ENCODE assay signal across 10 cellular contexts in genomic region chr9:135468866-135469521, GRCh38. TPM values are rescaled to one million over a fixed set of nuclear protein-coding genes. Genes with fewer than 3 reads are reported as not detected.
DNase-seq lines count a peak whose midpoint lies in the region; ATAC-seq and TF ChIP-seq lines count a peak whose summit lies in the region.
"Had no signal": no experiment of that assay in that cellular context is flagged by ENCODE, and none has a peak within 500 bp of the region (broad histone marks: within the 10 kb centered on the region; RNA-seq: fewer than 3 reads in every experiment).

No MANE protein-coding gene starts in this region.

- H3K4me3 ChIP-seq in fibroblast of villous mesenchyme (ENCODE audit: low read depth, low read length) (peak overlapping the region; percentile 47), MM.1S (ENCODE audit: low read length) (no peak overlapping the region)

- H3K4me3 Mint-ChIP-seq in activated CD4-positive, alpha-beta memory T cell treated with anti-CD3 and anti-CD28 coated beads for 36 hours = peak overlapping the region; percentile 47
- peak overlapping the region; percentile 61 for H3K4me3 Mint-ChIP-seq in stimulated activated effector memory CD8-positive, alpha-beta T cell treated with anti-CD3 and anti-CD28 coated beads, Interleukin-12 subunit alpha, Interleukin-12 subunit beta, amount 100 ng/mL, for 72 hours
- H3K4me3 Mint-ChIP-seq in stimulated activated naive B cell treated with anti-CD40 and anti-IgM and Interleukin-4, amounts not matched to agents 10 μg/mL and 1 μg/mL and 100 μg/mL, for 72 hours = no peak overlapping the region

- peaks cover 22% of the 10 kb centered on the region for H3K4me1 Mint-ChIP-seq in activated CD4-positive, alpha-beta memory T cell treated with anti-CD3 and anti-CD28 coated beads for 36 hours (ENCODE audit: low read depth)
- peaks cover 24% of the 10 kb centered on the region for H3K4me1 Mint-ChIP-seq in stimulated activated effector memory CD8-positive, alpha-beta T cell treated with anti-CD3 and anti-CD28 coated beads, Interleukin-12 subunit alpha, Interleukin-12 subunit beta, amount 100 ng/mL, for 72 hours
- peaks cover 0 to 3% of the 10 kb centered on the region in 2 donors for H3K4me1 Mint-ChIP-seq in stimulated activated naive B cell treated with anti-CD40 and anti-IgM and Interleukin-4, amounts not matched to agents 10 μg/mL and 1 μg/mL and 100 μg/mL, for 72 hours

- no peak overlapping the region for H3K27ac Mint-ChIP-seq in activated CD4-positive, alpha-beta memory T cell treated with anti-CD3 and anti-CD28 coated beads for 36 hours
- no peak overlapping the region for H3K27ac Mint-ChIP-seq in stimulated activated effector memory CD8-positive, alpha-beta T cell treated with anti-CD3 and anti-CD28 coated beads, Interleukin-12 subunit alpha, Interleukin-12 subunit beta, amount 100 ng/mL, for 72 hours
- H3K27ac Mint-ChIP-seq in stimulated activated naive B cell treated with anti-CD40 and anti-IgM and Interleukin-4, amounts not matched to agents 10 μg/mL and 1 μg/mL and 100 μg/mL, for 72 hours = no peak overlapping the region

- intact Hi-C loops in activated CD4-positive, alpha-beta memory T cell treated with anti-CD3 and anti-CD28 coated beads for 36 hours (cut with micrococcal nuclease) = loop anchor here (1.0 to 5.0 kb wide), 2 partner anchors 30 to 1302 kb away; a partner anchor contains a TSS

- H3K36me3 Mint-ChIP-seq in activated CD4-positive, alpha-beta memory T cell treated with anti-CD3 and anti-CD28 coated beads for 36 hours = no peaks in the 10 kb centered on the region
- H3K36me3 Mint-ChIP-seq in stimulated activated effector memory CD8-positive, alpha-beta T cell treated with anti-CD3 and anti-CD28 coated beads, Interleukin-12 subunit alpha, Interleukin-12 subunit beta, amount 100 ng/mL, for 72 hours = no peaks in the 10 kb centered on the region
- no peaks in the 10 kb centered on the region for H3K36me3 Mint-ChIP-seq in stimulated activated naive B cell treated with anti-CD40 and anti-IgM and Interleukin-4, amounts not matched to agents 10 μg/mL and 1 μg/mL and 100 μg/mL, for 72 hours

- peaks cover 94% of the 10 kb centered on the region for H3K27me3 ChIP-seq in MM.1S (replicated peaks; ENCODE audit: insufficient read depth, low read length)

- TF ChIP-seq CTCF in fibroblast of villous mesenchyme (IDR thresholded peaks at IDR 0.05; ENCODE audit: insufficient read depth, low read depth, low read length) (no peak), MM.1S (IDR thresholded peaks at IDR 0.05; ENCODE audit: low read length) (no peak)

- no peak overlapping the region for H3K4me2 ChIP-seq in MM.1S (ENCODE audit: low read depth, low read length)

- H3K9me3 Mint-ChIP-seq in activated CD4-positive, alpha-beta memory T cell treated with anti-CD3 and anti-CD28 coated beads for 36 hours = no peaks in the 10 kb centered on the region
- H3K9me3 Mint-ChIP-seq in stimulated activated effector memory CD8-positive, alpha-beta T cell treated with anti-CD3 and anti-CD28 coated beads, Interleukin-12 subunit alpha, Interleukin-12 subunit beta, amount 100 ng/mL, for 72 hours = no peaks in the 10 kb centered on the region
- H3K9me3 Mint-ChIP-seq in stimulated activated naive B cell treated with anti-CD40 and anti-IgM and Interleukin-4, amounts not matched to agents 10 μg/mL and 1 μg/mL and 100 μg/mL, for 72 hours = no peaks in the 10 kb centered on the region

- no peak overlapping the region for H3K9ac ChIP-seq in MM.1S (ENCODE audit: low read length)

- CTCF ChIA-PET in activated CD4-positive, alpha-beta memory T cell treated with anti-CD3 and anti-CD28 coated beads for 36 hours (lab: Charles Lee) = interaction anchor here (1.0 to 1.1 kb wide), 4 partner anchors 11 to 31 kb away, joined by 3 to 4 read pairs (median 3); no protein-coding TSS in a partner anchor

- no peak overlapping the region for H3K27ac ChIP-seq in MM.1S (ENCODE audit: low read length)

- no peaks in the 10 kb centered on the region for H3K9me3 ChIP-seq in MM.1S (replicated peaks; ENCODE audit: insufficient read depth, low read length)

- peaks cover 5% of the 10 kb centered on the region for H3K4me1 ChIP-seq in MM.1S (ENCODE audit: low read length)

- peaks cover 16% of the 10 kb centered on the region for H3K27me3 Mint-ChIP-seq in activated CD4-positive, alpha-beta memory T cell treated with anti-CD3 and anti-CD28 coated beads for 36 hours
- peaks cover 51% of the 10 kb centered on the region in 2 donors for H3K27me3 Mint-ChIP-seq in stimulated activated naive B cell treated with anti-CD40 and anti-IgM and Interleukin-4, amounts not matched to agents 10 μg/mL and 1 μg/mL and 100 μg/mL, for 72 hours

- no peak for TF ChIP-seq POLR2A in GM18505 (IDR thresholded peaks at IDR 0.05; ENCODE audit: borderline replicate concordance, extremely low read depth, insufficient read depth, insufficient read length)

- POLR2A ChIA-PET in activated CD4-positive, alpha-beta memory T cell treated with anti-CD3 and anti-CD28 coated beads for 36 hours (lab: Charles Lee) = interaction anchor here (1.3 kb wide), 1 partner anchor 11 kb away, joined by 6 read pairs; no protein-coding TSS in a partner anchor

- H3K9me2 ChIP-seq in MM.1S (replicated peaks; ENCODE audit: insufficient read depth, low read length) = no peaks in the 10 kb centered on the region

- H3F3A ChIP-seq in MM.1S (ENCODE audit: insufficient read depth, low read length) = no peaks in the 10 kb centered on the region

- DNase-seq in activated CD8-positive, alpha-beta memory T cell treated with anti-CD3 and anti-CD28 coated beads, Interleukin-2, amount 50 U/mL, for 24 hours (ENCODE audit: extremely low read depth) = peak; percentile 8
- DNase-seq in activated CD8-positive, alpha-beta memory T cell treated with anti-CD3 and anti-CD28 coated beads for 24 hours = no peak
- DNase-seq in activated CD4-positive, alpha-beta memory T cell treated with anti-CD3 and anti-CD28 coated beads for 36 hours = peak; percentile 89
- DNase-seq in fibroblast of villous mesenchyme (ENCODE audit: low read depth) (peak; percentile 80), MM.1S (no peak)
- DNase-seq in stimulated activated effector memory CD8-positive, alpha-beta T cell treated with anti-CD3 and anti-CD28 coated beads, Interleukin-12 subunit alpha, Interleukin-12 subunit beta, amount 100 ng/mL, for 72 hours (ENCODE audit: low spot score in 2 of 2) = peak; percentile 36 to 75
- DNase-seq in stimulated activated naive B cell treated with anti-CD40 and anti-IgM and Interleukin-4, amounts not matched to agents 10 μg/mL and 1 μg/mL and 100 μg/mL, for 72 hours = no peak
- DNase-seq: NCI-H748 treated with DMSO at 0.1 percent for 48 hours had no signal

- ATAC-seq in stimulated activated effector memory CD8-positive, alpha-beta T cell treated with anti-CD3 and anti-CD28 coated beads, Interleukin-12 subunit alpha, Interleukin-12 subunit beta, amount 100 ng/mL, for 72 hours = peak; percentile 94
- no peak for ATAC-seq in GM18505 (IDR thresholded peaks at IDR 0.05; ENCODE audit: unreplicated experiment)
- ATAC-seq in stimulated activated naive B cell treated with anti-CD40 and anti-IgM and Interleukin-4, amounts not matched to agents 10 μg/mL and 1 μg/mL and 100 μg/mL, for 72 hours (replicated peaks) = no peak

- H2AFZ ChIP-seq in MM.1S (ENCODE audit: low read length) = no peak overlapping the region

- H3K79me2 ChIP-seq in MM.1S (ENCODE audit: low read length) = no peaks in the 10 kb centered on the region

- no peaks in the 10 kb centered on the region for H3K36me3 ChIP-seq in MM.1S (replicated peaks; ENCODE audit: insufficient read depth, low read length)

- no peaks in the 10 kb centered on the region for H4K20me1 ChIP-seq in MM.1S (ENCODE audit: insufficient read depth, low read length)

RNA-seq across cellular contexts. Expression of gene PPP1R26, which starts 10.6 kb away (rescaled TPM):
- 1 to 10 TPM; 3.5 to 4.9 TPM for total RNA-seq in activated CD4-positive, alpha-beta memory T cell treated with anti-CD3 and anti-CD28 coated beads for 36 hours
- total RNA-seq in fibroblast of villous mesenchyme = 10.3 and 11.7 TPM in 2 replicates

RNA-seq across cellular contexts. Expression of gene MRPS2, which starts 31.5 kb away (rescaled TPM):
- total RNA-seq in activated CD4-positive, alpha-beta memory T cell treated with anti-CD3 and anti-CD28 coated beads for 36 hours = 10 to 100 TPM; 42.2 to 42.7 TPM
- total RNA-seq in fibroblast of villous mesenchyme = 12.1 and 14.5 TPM in 2 replicates

RNA-seq across cellular contexts. Expression of gene LCN1, which starts 52.2 kb away (rescaled TPM):
- not detected for total RNA-seq in activated CD4-positive, alpha-beta memory T cell treated with anti-CD3 and anti-CD28 coated beads for 36 hours
- not detected in 2 replicates for total RNA-seq in fibroblast of villous mesenchyme
- total RNA-seq: kidney epithelial cell had no signal

Comparison
In these comparisons a context has a peak if more than half of its experiments do, and no peak if none do; other contexts are left out.
1. DNase-seq: peak in activated CD8-positive, alpha-beta memory T cell treated with anti-CD3 and anti-CD28 coated beads, Interleukin-2, amount 50 U/mL, for 24 hours (single experiment), activated CD4-positive, alpha-beta memory T cell treated with anti-CD3 and anti-CD28 coated beads for 36 hours (single experiment), fibroblast of villous mesenchyme (single experiment) and stimulated activated effector memory CD8-positive, alpha-beta T cell treated with anti-CD3 and anti-CD28 coated beads, Interleukin-12 subunit alpha, Interleukin-12 subunit beta, amount 100 ng/mL, for 72 hours (2 of 2); none in activated CD8-positive, alpha-beta memory T cell treated with anti-CD3 and anti-CD28 coated beads for 24 hours (single experiment), MM.1S (single experiment) and stimulated activated naive B cell treated with anti-CD40 and anti-IgM and Interleukin-4, amounts not matched to agents 10 μg/mL and 1 μg/mL and 100 μg/mL, for 72 hours (single experiment).
2. H3K4me3 Mint-ChIP-seq: peak in activated CD4-positive, alpha-beta memory T cell treated with anti-CD3 and anti-CD28 coated beads for 36 hours (single experiment) and stimulated activated effector memory CD8-positive, alpha-beta T cell treated with anti-CD3 and anti-CD28 coated beads, Interleukin-12 subunit alpha, Interleukin-12 subunit beta, amount 100 ng/mL, for 72 hours (single experiment); none in stimulated activated naive B cell treated with anti-CD40 and anti-IgM and Interleukin-4, amounts not matched to agents 10 μg/mL and 1 μg/mL and 100 μg/mL, for 72 hours (0 of 2).